Comparison of ENCODE assay signal across 13 cellular contexts in the genomic region with DNA sequence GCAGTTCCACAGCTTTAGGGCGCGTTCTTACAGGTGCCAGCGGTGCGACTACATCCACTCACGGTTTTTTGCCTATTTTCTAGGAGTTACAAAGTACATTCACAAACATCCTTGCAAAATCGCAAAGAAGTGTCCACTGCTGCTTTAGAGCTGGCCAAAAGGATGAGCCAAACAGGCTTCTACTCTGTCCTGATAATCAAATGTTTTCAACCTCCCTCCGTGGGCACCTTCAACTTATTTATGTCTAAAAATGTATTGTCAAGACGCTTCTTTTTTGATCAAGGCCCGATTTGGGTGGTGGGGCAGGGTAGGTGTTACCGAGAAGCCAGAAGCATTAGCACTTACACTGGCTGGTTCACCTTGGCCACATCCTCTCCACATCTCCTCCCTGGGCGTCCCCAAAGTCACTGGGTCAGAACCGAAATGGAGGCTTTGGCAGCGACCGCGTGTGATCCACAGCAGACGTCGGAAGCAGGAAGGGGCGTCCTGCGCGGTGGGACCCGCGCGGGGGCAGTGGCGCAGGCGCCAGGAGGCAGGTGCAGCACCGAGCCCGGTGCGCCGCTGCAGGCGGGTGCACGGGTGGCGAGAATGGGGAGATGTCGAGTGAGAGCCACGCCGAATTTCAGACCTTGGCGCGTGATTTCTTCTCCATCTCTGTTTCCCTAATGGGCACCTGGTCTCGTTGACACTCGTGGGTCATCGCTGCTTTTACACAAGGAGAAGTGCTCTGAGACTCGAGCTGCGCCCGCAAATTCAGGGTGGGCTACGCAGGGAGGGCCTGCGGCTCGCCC.
DNase-seq lines count a peak whose midpoint lies in the region; ATAC-seq and TF ChIP-seq lines count a peak whose summit lies in the region.
"Had no signal": no experiment of that assay in that cellular context is flagged by ENCODE, and none has a peak within 500 bp of the region (broad histone marks: within the 10 kb centered on the region; RNA-seq: fewer than 3 reads in every experiment).

No MANE protein-coding gene starts in this region.

- in situ Hi-C loops in HAP-1 (cut with MboI; ENCODE audit: low sequenced_read_pairs) = no loop called here

- no peaks in the 10 kb centered on the region; the same call in 1 of the 2 replicates for H3K9me3 ChIP-seq in HAP-1

- no peaks in the 10 kb centered on the region for H3K4me1 ChIP-seq in HAP-1

- H3K4me3 ChIP-seq in GM06990 (replicated peaks; ENCODE audit: low read depth, low read length) (peak overlapping the region; percentile 39), HAP-1 (no peak overlapping the region)
- H3K4me3 ChIP-seq: tibial artery had no signal

- no peak for ATAC-seq in HG02938 (IDR thresholded peaks at IDR 0.05; ENCODE audit: unreplicated experiment)
- ATAC-seq: Panc1 had no signal

- H3K27me3 ChIP-seq in GM06990 (replicated peaks; ENCODE audit: control insufficient read depth, insufficient read depth, low read length) (peaks cover 6% of the 10 kb centered on the region), HAP-1 (ENCODE audit: low read depth) (no peaks in the 10 kb centered on the region)

- H3K36me3 ChIP-seq in GM06990 (ENCODE audit: control insufficient read depth, insufficient read depth, low read length) (no peaks in the 10 kb centered on the region), HAP-1 (replicated peaks) (no peaks in the 10 kb centered on the region)

- TF ChIP-seq CTCF in GM06990 (IDR thresholded peaks at IDR 0.05; ENCODE audit: insufficient read depth, low read length, poor library complexity, severe bottlenecking) = no peak

- DNase-seq in AG08395 (ENCODE audit: low spot score) (peak; percentile 1), GM06990 (ENCODE audit: extremely low read depth, insufficient read length) (no peak), HuH-7.5 (ENCODE audit: low spot score) (peak; percentile 17), hepatic stellate cell (ENCODE audit: low spot score) (peak; percentile 2), putamen (ENCODE audit: low spot score) (no peak), NCI-H2081 treated with DMSO at 0.1 percent for 48 hours (lab: John Stamatoyannopoulos, UW) (no peak), HAP-1 (ENCODE audit: low spot score in 2 of 2) (no peak)
- DNase-seq: activated gamma-delta T cell treated with Interleukin-2 at 50 U/mL for 16 hours, NCI-H2171 treated with DMSO at 0.1 percent for 48 hours, posterior cingulate gyrus, tibial artery had no signal

Comparison
In these comparisons a context has a peak if more than half of its experiments do, and no peak if none do; other contexts are left out.
1. DNase-seq: peak in AG08395 (single experiment), HuH-7.5 (single experiment) and hepatic stellate cell (single experiment); none in GM06990 (single experiment), putamen (single experiment), NCI-H2081 treated with DMSO at 0.1 percent for 48 hours (single experiment) and HAP-1 (0 of 2).